13 cellular contexts compared by ENCODE assay signal in the genomic region with DNA sequence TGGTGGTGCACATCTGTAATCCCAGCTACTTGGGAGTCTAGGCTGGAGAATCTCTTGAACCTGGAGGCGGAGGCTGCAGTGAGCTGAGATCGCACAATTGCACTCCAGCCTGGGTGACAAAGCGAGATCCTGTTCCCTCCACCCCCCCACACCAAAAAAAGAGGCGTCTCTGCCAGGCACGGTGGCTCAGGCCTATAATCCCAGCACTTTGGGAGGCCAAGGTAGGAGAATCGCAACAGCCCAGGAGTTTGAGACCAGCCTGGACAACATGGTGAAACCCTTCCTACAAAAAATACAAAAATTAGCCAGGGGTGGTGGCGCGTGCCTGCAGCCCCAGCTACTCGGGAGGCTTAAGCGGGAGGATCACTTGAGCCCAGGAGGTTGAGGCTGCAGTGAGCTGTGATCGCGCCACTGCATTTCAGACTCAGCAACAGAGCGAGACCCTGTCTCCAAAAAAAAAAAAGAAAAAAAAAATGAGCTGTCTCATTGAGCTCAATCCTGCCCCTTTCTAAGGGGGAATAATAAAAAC. TPM values are rescaled to one million over a fixed set of nuclear protein-coding genes. Genes with fewer than 3 reads are reported as not detected.
DNase-seq lines count a peak whose midpoint lies in the region; ATAC-seq, FAIRE-seq and TF ChIP-seq lines count a peak whose summit lies in the region.
"Had no signal": no experiment of that assay in that cellular context is flagged by ENCODE, and none has a peak within 500 bp of the region (broad histone marks: within the 10 kb centered on the region; RNA-seq: fewer than 3 reads in every experiment).

No MANE protein-coding gene starts in this region.

- BruUV-seq in GM12878 (replicated peaks; lab: Mats Ljungman, UMichigan) = no TSS peak

- H3K36me3 ChIP-seq in right atrium auricular region = no peaks in the 10 kb centered on the region
- no peaks in the 10 kb centered on the region for H3K36me3 ChIP-seq in GM12878 (ENCODE audit: control insufficient read depth in 2 of 2, insufficient read depth in 2 of 2, low read length in 1 of 2)
- H3K36me3 ChIP-seq in muscle layer of duodenum (ENCODE audit: control insufficient read depth in 1 of 2, insufficient read depth in 2 of 2, low read length in 2 of 2) = peaks cover 0 to 3% of the 10 kb centered on the region in 2 donors
- peaks cover 20% of the 10 kb centered on the region for H3K36me3 ChIP-seq in WERI-Rb-1

- H3K27me3 ChIP-seq in right atrium auricular region (no peaks in the 10 kb centered on the region), GM12878 (replicated peaks in 1 of 2; ENCODE audit: control insufficient read depth in 2 of 2, insufficient read depth in 2 of 2, low read length in 1 of 2) (no peaks in the 10 kb centered on the region), muscle layer of duodenum (ENCODE audit: low read depth, low read length) (no peaks in the 10 kb centered on the region), WERI-Rb-1 (ENCODE audit: insufficient read depth, low read depth, severe bottlenecking) (no peaks in the 10 kb centered on the region)

- DNase-seq in right atrium auricular region (ENCODE audit: low spot score) (no peak), Right ventricle myocardium superior (no peak), GM12878 (ENCODE audit: low read depth, low spot score) (no peak), GM20000 (ENCODE audit: low spot score) (no peak), WERI-Rb-1 (no peak)
- DNase-seq in activated CD4-positive, alpha-beta T cell treated with anti-CD3 and anti-CD28 coated beads for 48 hours = no peak
- DNase-seq: MV-4-11, NCI-H446, right cardiac atrium had no signal

- TF ChIP-seq CTCF in right atrium auricular region (IDR thresholded peaks at IDR 0.05) = no peak
- TF ChIP-seq CTCF in GM12878 (IDR thresholded peaks at IDR 0.05 in 2 of 3, conservative IDR thresholded peaks at IDR 0.05 in 1 of 3; ENCODE audit: control insufficient read depth in 2 of 3, extremely low read depth in 1 of 3, insufficient read depth in 1 of 3, low read depth in 3 of 3, low read length in 3 of 3) = no peak
- no peak for TF ChIP-seq CTCF in GM20000 (IDR thresholded peaks at IDR 0.05; ENCODE audit: extremely low read depth, missing control alignments)
- TF ChIP-seq CTCF in WERI-Rb-1 (IDR thresholded peaks at IDR 0.05; ENCODE audit: low read depth, low read length) = no peak

- H3K27ac ChIP-seq in right atrium auricular region (peak overlapping the region; percentile 24 to 97), GM12878 (ENCODE audit: control insufficient read depth, insufficient read depth) (no peak overlapping the region), muscle layer of duodenum (ENCODE audit: low read length) (no peak overlapping the region), WERI-Rb-1 (no peak overlapping the region)

- POLR2A ChIA-PET in GM12878 (lab: Charles Lee) = interaction anchor here (0.6 to 1.7 kb wide), 7 partner anchors 28 to 274 kb away, joined by 3 to 5 read pairs (median 3); a partner anchor contains a TSS

- no peaks in the 10 kb centered on the region for H4K20me1 ChIP-seq in GM12878 (ENCODE audit: control insufficient read depth, insufficient read depth)

- ATAC-seq in Right ventricle myocardium superior (ENCODE audit: poor library complexity) (no peak), GM12878 (no peak), HG03025 (IDR thresholded peaks at IDR 0.05; ENCODE audit: low FRiP score, unreplicated experiment) (no peak)
- ATAC-seq: right cardiac atrium had no signal

- TF ChIP-seq POLR2A in GM12878 (IDR thresholded peaks at IDR 0.05; ENCODE audit: low read depth, low read length) = no peak

- peaks cover 63% of the 10 kb centered on the region for H3K79me2 ChIP-seq in GM12878 (ENCODE audit: control insufficient read depth, insufficient read depth, low read length)

- no peak for TF ChIP-seq EP300 in GM12878 (IDR thresholded peaks at IDR 0.05; ENCODE audit: borderline replicate concordance in 1 of 2, control insufficient read depth in 1 of 2, low read depth in 2 of 2, low read length in 2 of 2)

- TF ChIP-seq RAD21 in GM12878 (IDR thresholded peaks at IDR 0.05; ENCODE audit: insufficient read depth, low read depth, low read length) = no peak

- H3K4me1 ChIP-seq in right atrium auricular region (peaks cover 0 to 54% of the 10 kb centered on the region in 2 donors), GM12878 (ENCODE audit: control insufficient read depth, insufficient read depth, low read length) (peaks cover 7% of the 10 kb centered on the region; the same call in 1 of the 2 replicates), muscle layer of duodenum (ENCODE audit: control insufficient read depth in 1 of 2, insufficient read depth in 2 of 2, low read length in 2 of 2) (peaks cover 5 to 47% of the 10 kb centered on the region in 2 donors)

- CTCF ChIA-PET in GM12878 (lab: Yijun Ruan, JAX) = interaction anchor here (1.0 to 14.7 kb wide), 6 partner anchors 11 to 331 kb away, joined by 3 to 325 read pairs (median 3); no protein-coding TSS in a partner anchor

- intact Hi-C loops in Right ventricle myocardium superior (cut with DNase I) = no loop called here
- intact Hi-C loops in GM12878 (cut with micrococcal nuclease; ENCODE audit: unreplicated experiment) = loop anchor here (5.0 to 10.0 kb wide), 2 partner anchors 97 to 214 kb away; a partner anchor contains a TSS

- no peak overlapping the region for H2AFZ ChIP-seq in GM12878 (ENCODE audit: control insufficient read depth, low read depth, low read length)

- in situ Hi-C loops in GM12878 (cut with MboI) = no loop called here

- SMC1A ChIA-PET in GM12878 (lab: Charles Lee; ENCODE audit: uncharacterized antibody, unreplicated experiment) = interaction anchor here (0.6 to 2.3 kb wide), 8 partner anchors 11 to 424 kb away, joined by 3 to 10 read pairs (median 4); no protein-coding TSS in a partner anchor

- H3K4me3 ChIP-seq in right atrium auricular region = no peak overlapping the region
- H3K4me3 ChIP-seq in GM12878 = 0 out of 2 replicates have a peak overlapping the region, but pooled peaks have one; percentile 84
- peak overlapping the region; percentile 93 to 95 for H3K4me3 ChIP-seq in muscle layer of duodenum (ENCODE audit: low read depth in 1 of 2, low read length in 2 of 2)
- no peak overlapping the region for H3K4me3 ChIP-seq in WERI-Rb-1 (ENCODE audit: low read depth, low read length)

- no peak for FAIRE-seq in GM12878 (lab: Jason Lieb, UNC)

- H3K9me3 ChIP-seq in right atrium auricular region (no peaks in the 10 kb centered on the region), GM12878 (replicated peaks; ENCODE audit: control insufficient read depth, insufficient read depth, low read length) (no peaks in the 10 kb centered on the region), muscle layer of duodenum (ENCODE audit: control insufficient read depth in 1 of 2, low read length in 2 of 2) (no peaks in the 10 kb centered on the region), WERI-Rb-1 (ENCODE audit: severe bottlenecking) (no peaks in the 10 kb centered on the region)

- 0 out of 2 replicates have a peak overlapping the region, but pooled peaks have one; percentile 84 for H3K9ac ChIP-seq in GM12878 (ENCODE audit: control insufficient read depth, insufficient read depth, low read length)

- H3K4me2 ChIP-seq in GM12878 (ENCODE audit: control insufficient read depth, insufficient read depth) = peak overlapping the region; percentile 89; the same call in 1 of the 2 replicates

- WGBS in GM12878 (ENCODE audit: insufficient coverage, insufficient replicate concordance, low lambda C conversion rate, missing lambda C conversion rate) = 97% methylated on average over 13 of the region's 13 CpGs

- RAD21 ChIA-PET in GM12878 (lab: Charles Lee; ENCODE audit: unreplicated experiment) = interaction anchor here (0.7 to 1.1 kb wide), 5 partner anchors 10 to 102 kb away, joined by 3 to 13 read pairs (median 3); no protein-coding TSS in a partner anchor

RNA-seq across cellular contexts. Expression of a gene that starts 1.8 kb away (rescaled TPM):
- 100 to 1,000 TPM; 107 to 124 TPM for total RNA-seq in right atrium auricular region
- total RNA-seq in Right ventricle myocardium superior = 90.6 TPM
- 29.4 and 37.3 TPM in 2 replicates for total RNA-seq in GM12878 (2013; cell fraction: nucleolus; rRNA removed)
- 74.7 and 78.7 TPM in 2 replicates for total RNA-seq in GM12878 (2014; rRNA removed)
- total RNA-seq in GM12878 (2014; rRNA removed; fragmentation: Illumina TruSeq; extraction: Trizol) = 59.9 and 61.5 TPM in 2 replicates
- 78.4 and 80.0 TPM in 2 replicates for total RNA-seq in GM12878 (2021)
- 19.6 TPM for polyA plus RNA-seq in GM12878 (2011; ENCODE audit: low read depth)
- 67.2 and 97.2 TPM in 2 replicates for polyA plus RNA-seq in GM12878 (2011; rRNA removed)
- 94.0 and 129 TPM in 2 replicates for polyA plus RNA-seq in GM12878 (2011; cell fraction: cytosol; rRNA removed)
- 115 and 128 TPM in 2 replicates for polyA plus RNA-seq in GM12878 (2011; cell fraction: nucleus; rRNA removed)
- polyA plus RNA-seq in GM12878 (2012) = 28.9 and 30.0 TPM in 2 replicates
- 58.3 and 77.9 TPM in 2 replicates for polyA plus RNA-seq in GM12878 (2014; fragmentation: Illumina TruSeq; extraction: Trizol)
- polyA plus RNA-seq in GM12878 (2014; fragmentation: Nextera tagmentation; extraction: Ambion mirVana) = 10 to 100 TPM; 43.0 to 54.5 TPM
- 82.8 and 93.5 TPM in 2 replicates for polyA plus RNA-seq in GM12878 (2014; rRNA removed)
- 100 to 1,000 TPM; 107 to 110 TPM for polyA plus RNA-seq in GM12878 (2016; fragmentation: Nextera tagmentation; extraction: Ambion mirVana)
- 91.0 and 101 TPM in 2 replicates for polyA minus RNA-seq in GM12878 (2011; rRNA and poly(A)+ RNA removed)
- polyA minus RNA-seq in GM12878 (2011; cell fraction: cytosol; rRNA and poly(A)+ RNA removed) = 25.4 and 26.3 TPM in 2 replicates
- 31.6 and 53.7 TPM in 2 replicates for polyA minus RNA-seq in GM12878 (2011; cell fraction: nucleus; rRNA and poly(A)+ RNA removed)

RNA-seq across cellular contexts. Expression of a gene that starts 3.1 kb away (rescaled TPM):
- total RNA-seq in right atrium auricular region = 1 to 10 TPM; 4.9 to 6.4 TPM
- 7.6 TPM for total RNA-seq in Right ventricle myocardium superior
- 6.2 and 6.7 TPM in 2 replicates for total RNA-seq in GM12878 (2013; cell fraction: nucleolus; rRNA removed)
- total RNA-seq in GM12878 (2014; rRNA removed) = 1.3 and 1.5 TPM in 2 replicates
- 0.94 and 1.1 TPM in 2 replicates for total RNA-seq in GM12878 (2014; rRNA removed; fragmentation: Illumina TruSeq; extraction: Trizol)
- 5.6 and 7.7 TPM in 2 replicates for total RNA-seq in GM12878 (2021)
- polyA plus RNA-seq in GM12878 (2011; ENCODE audit: low read depth) = 2.0 TPM
- polyA plus RNA-seq in GM12878 (2011; rRNA removed) = 1.7 and 2.8 TPM in 2 replicates
- 2.8 and 3.7 TPM in 2 replicates for polyA plus RNA-seq in GM12878 (2011; cell fraction: cytosol; rRNA removed)
- 5.5 and 6.1 TPM in 2 replicates for polyA plus RNA-seq in GM12878 (2011; cell fraction: nucleus; rRNA removed)
- polyA plus RNA-seq in GM12878 (2012) = 2.9 and 3.5 TPM in 2 replicates
- polyA plus RNA-seq in GM12878 (2014; fragmentation: Illumina TruSeq; extraction: Trizol) = 3.8 and 4.0 TPM in 2 replicates
- polyA plus RNA-seq in GM12878 (2014; fragmentation: Nextera tagmentation; extraction: Ambion mirVana) = under 1 TPM; 0.68 to 0.84 TPM
- 2.6 and 3.7 TPM in 2 replicates for polyA plus RNA-seq in GM12878 (2014; rRNA removed)
- 1 to 10 TPM; 2.2 to 3.1 TPM for polyA plus RNA-seq in GM12878 (2016; fragmentation: Nextera tagmentation; extraction: Ambion mirVana)
- polyA minus RNA-seq in GM12878 (2011; rRNA and poly(A)+ RNA removed) = 6.4 and 6.6 TPM in 2 replicates
- 1.6 and 1.9 TPM in 2 replicates for polyA minus RNA-seq in GM12878 (2011; cell fraction: cytosol; rRNA and poly(A)+ RNA removed)
- polyA minus RNA-seq in GM12878 (2011; cell fraction: nucleus; rRNA and poly(A)+ RNA removed) = 2.3 and 4.0 TPM in 2 replicates

RNA-seq across cellular contexts. Expression of a gene that starts 49.3 kb away (rescaled TPM):
- total RNA-seq in right atrium auricular region (not detected), Right ventricle myocardium superior (not detected), GM12878 (2014; rRNA removed) (0.60 and 1.1 TPM in 2 replicates), GM12878 (2014; rRNA removed; fragmentation: Illumina TruSeq; extraction: Trizol) (0.09 TPM in 1 of 2 replicates, not detected in the other), GM12878 (2021) (0.19 and 0.33 TPM in 2 replicates)
- 0.69 and 0.98 TPM in 2 replicates for total RNA-seq in GM12878 (2013; cell fraction: nucleolus; rRNA removed)
- polyA plus RNA-seq in GM12878 (2011; ENCODE audit: low read depth) = not detected
- polyA plus RNA-seq in GM12878 (2011; rRNA removed) (0.06 and 0.11 TPM in 2 replicates), GM12878 (2014; fragmentation: Illumina TruSeq; extraction: Trizol) (0.29 TPM in 2 replicates), GM12878 (2014; fragmentation: Nextera tagmentation; extraction: Ambion mirVana) (under 1 TPM; 0.06 to 0.07 TPM), GM12878 (2014; rRNA removed) (0.49 and 0.65 TPM in 2 replicates), GM12878 (2016; fragmentation: Nextera tagmentation; extraction: Ambion mirVana) (under 1 TPM; 0.34 to 0.63 TPM)
- 0.31 and 0.35 TPM in 2 replicates for polyA plus RNA-seq in GM12878 (2011; cell fraction: cytosol; rRNA removed)
- polyA plus RNA-seq in GM12878 (2011; cell fraction: nucleus; rRNA removed) = 0.36 and 0.92 TPM in 2 replicates
- polyA plus RNA-seq in GM12878 (2012) = 0.76 and 1.3 TPM in 2 replicates
- 0.80 and 2.3 TPM in 2 replicates for polyA minus RNA-seq in GM12878 (2011; rRNA and poly(A)+ RNA removed)
- polyA minus RNA-seq in GM12878 (2011; cell fraction: cytosol; rRNA and poly(A)+ RNA removed) = 1.1 TPM in 1 of 2 replicates, not detected in the other
- polyA minus RNA-seq in GM12878 (2011; cell fraction: nucleus; rRNA and poly(A)+ RNA removed) = 2.2 and 4.5 TPM in 2 replicates
- total RNA-seq: Daoy, right cardiac atrium, urinary bladder had no signal

Comparison
In these comparisons a context has a peak if more than half of its experiments do, and no peak if none do; other contexts are left out.
1. H3K27ac ChIP-seq: peak in right atrium auricular region (2 of 2); none in GM12878 (single experiment), muscle layer of duodenum (single experiment) and WERI-Rb-1 (single experiment).
2. H3K4me3 ChIP-seq: peak in GM12878 (single experiment) and muscle layer of duodenum (2 of 2); none in right atrium auricular region (0 of 2) and WERI-Rb-1 (single experiment).